Comparison of ENCODE assay signal across 20 cellular contexts in the genomic region with DNA sequence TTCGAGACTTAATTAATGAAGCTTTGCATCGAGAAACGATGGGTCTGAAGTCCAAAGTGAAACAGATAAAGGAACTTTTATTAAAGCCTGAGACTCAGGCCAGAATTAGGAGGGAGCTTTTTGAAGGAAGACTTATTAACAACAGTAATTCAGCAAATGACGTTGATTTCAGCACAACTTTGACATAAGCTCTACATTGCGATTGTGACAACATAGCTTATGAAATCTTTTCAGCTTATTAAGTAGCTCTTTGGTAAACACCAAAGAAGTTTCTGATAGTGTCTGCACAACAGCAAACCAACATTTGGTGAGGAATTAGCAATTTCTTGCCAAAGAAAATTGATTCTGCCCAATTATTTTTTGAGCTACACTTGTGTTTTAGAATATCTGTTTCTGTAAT.
DNase-seq lines count a peak whose midpoint lies in the region; ATAC-seq, FAIRE-seq and TF ChIP-seq lines count a peak whose summit lies in the region.
"Had no signal": no experiment of that assay in that cellular context is flagged by ENCODE, and none has a peak within 500 bp of the region (broad histone marks: within the 10 kb centered on the region; RNA-seq: fewer than 3 reads in every experiment).

No MANE protein-coding gene starts in this region.

- H3K4me3 ChIP-seq in naive thymus-derived CD4-positive, alpha-beta T cell (ENCODE audit: low read length): no peak overlapping the region
- H3K4me3 ChIP-seq in Caco-2 (ENCODE audit: low read depth, low read length): no peak overlapping the region
- H3K4me3 ChIP-seq: HAP-1 had no signal

- BruUV-seq in Caco-2 (replicated peaks; lab: Mats Ljungman, UMichigan): no TSS peak

- DNase-seq in activated naive CD8-positive, alpha-beta T cell treated with anti-CD3 and anti-CD28 coated beads for 36 hours: no peak
- DNase-seq in naive thymus-derived CD4-positive, alpha-beta T cell: no peak
- DNase-seq in stimulated activated CD4-positive, alpha-beta T cell treated with anti-CD3 and anti-CD28 coated beads, Interleukin-2, amount 100 ng/mL, for 48 hours: no peak
- DNase-seq in Caco-2 (no peak), RCC 7860 (ENCODE audit: low spot score) (no peak)
- DNase-seq: 8988T, EL, KBM-7, MM.1S, NCI-H1048, NCI-H1417 treated with DMSO at 0.1 percent for 48 hours, NCI-H187, NCI-H446, NCI-H526, OCI-M1, Right ventricle myocardium superior had no signal

- CTCF ChIA-PET in naive thymus-derived CD4-positive, alpha-beta T cell (lab: Charles Lee): interaction anchor here (0.6 to 3.4 kb wide), 10 partner anchors 10 to 346 kb away, joined by 3 to 33 read pairs (median 6); partner anchors contain the start of gene MED23
- CTCF ChIA-PET in Caco-2 (lab: Charles Lee): no interaction called here

- intact Hi-C loops in naive thymus-derived CD4-positive, alpha-beta T cell (cut with micrococcal nuclease): loop anchor here in 1 of 2 donors (5.0 kb wide), 3 partner anchors 145 to 1150 kb away; partner anchors contain the start of gene AKAP7
- intact Hi-C loops in Caco-2 (cut with micrococcal nuclease; ENCODE audit: unreplicated experiment): no loop called here

- H3K4me1 Mint-ChIP-seq in activated naive CD8-positive, alpha-beta T cell (ENCODE audit: low read depth): peaks cover 63% of the 10 kb centered on the region
- H3K4me1 Mint-ChIP-seq in activated naive CD8-positive, alpha-beta T cell treated with anti-CD3 and anti-CD28 coated beads for 36 hours: peaks cover 35% of the 10 kb centered on the region
- peaks cover 21 to 93% (median 79%) of the 10 kb centered on the region in 7 donors for H3K4me1 Mint-ChIP-seq in naive thymus-derived CD4-positive, alpha-beta T cell
- peaks cover 6% of the 10 kb centered on the region for H3K4me1 Mint-ChIP-seq in Caco-2 (ENCODE audit: low read depth, unreplicated experiment)

- peaks cover 17 to 49% of the 10 kb centered on the region in 2 donors for H3K4me1 ChIP-seq in naive thymus-derived CD4-positive, alpha-beta T cell (ENCODE audit: control insufficient read depth in 2 of 2, insufficient read depth in 2 of 2, low read length in 2 of 2)
- H3K4me1 ChIP-seq in Caco-2: no peaks in the 10 kb centered on the region
- H3K4me1 ChIP-seq: HAP-1 had no signal

- no peaks in the 10 kb centered on the region for H3K27me3 Mint-ChIP-seq in activated naive CD8-positive, alpha-beta T cell
- no peaks in the 10 kb centered on the region for H3K27me3 Mint-ChIP-seq in activated naive CD8-positive, alpha-beta T cell treated with anti-CD3 and anti-CD28 coated beads for 36 hours
- H3K27me3 Mint-ChIP-seq in naive thymus-derived CD4-positive, alpha-beta T cell: no peaks in the 10 kb centered on the region
- no peaks in the 10 kb centered on the region for H3K27me3 Mint-ChIP-seq in Caco-2 (ENCODE audit: insufficient read depth, unreplicated experiment)

- H3K36me3 ChIP-seq in naive thymus-derived CD4-positive, alpha-beta T cell (ENCODE audit: control insufficient read depth in 2 of 3, insufficient read depth in 3 of 3, low read length in 3 of 3): no peaks in the 10 kb centered on the region
- no peaks in the 10 kb centered on the region for H3K36me3 ChIP-seq in Caco-2 (ENCODE audit: control insufficient read depth, insufficient read depth, low read length)
- H3K36me3 ChIP-seq: HAP-1 had no signal

- POLR2A ChIA-PET in naive thymus-derived CD4-positive, alpha-beta T cell (lab: Charles Lee): interaction anchor here (0.6 to 6.2 kb wide), 22 partner anchors 10 to 1011 kb away, joined by 3 to 66 read pairs (median 4); no protein-coding TSS in a partner anchor
- POLR2A ChIA-PET in Caco-2 (lab: Charles Lee): no interaction called here

- H3K27ac ChIP-seq in cingulate gyrus (ENCODE audit: low read depth, low read length): peak overlapping the region; percentile 41
- H3K27ac ChIP-seq in naive thymus-derived CD4-positive, alpha-beta T cell (ENCODE audit: low read depth, low read length): peak overlapping the region; percentile 80
- H3K27ac ChIP-seq: HL-60 had no signal

- H3K9me3 Mint-ChIP-seq in activated naive CD8-positive, alpha-beta T cell (ENCODE audit: low read depth): peaks cover 5% of the 10 kb centered on the region
- H3K9me3 Mint-ChIP-seq in activated naive CD8-positive, alpha-beta T cell treated with anti-CD3 and anti-CD28 coated beads for 36 hours: peaks cover 7% of the 10 kb centered on the region
- H3K9me3 Mint-ChIP-seq in naive thymus-derived CD4-positive, alpha-beta T cell: peaks cover 0 to 14% (median 8%) of the 10 kb centered on the region in 11 donors
- H3K9me3 Mint-ChIP-seq in Caco-2 (ENCODE audit: unreplicated experiment): no peaks in the 10 kb centered on the region

- H3K4me3 Mint-ChIP-seq in activated naive CD8-positive, alpha-beta T cell: no peak overlapping the region
- H3K4me3 Mint-ChIP-seq in activated naive CD8-positive, alpha-beta T cell treated with anti-CD3 and anti-CD28 coated beads for 36 hours: no peak overlapping the region
- peak overlapping the region in 3 of 10 donors; percentile 64 to 91 (median 80) for H3K4me3 Mint-ChIP-seq in naive thymus-derived CD4-positive, alpha-beta T cell
- H3K4me3 Mint-ChIP-seq in Caco-2 (ENCODE audit: unreplicated experiment): no peak overlapping the region

- no peaks in the 10 kb centered on the region for H3K27me3 ChIP-seq in naive thymus-derived CD4-positive, alpha-beta T cell (ENCODE audit: control insufficient read depth in 2 of 2, insufficient read depth in 2 of 2, low read length in 2 of 2)
- H3K27me3 ChIP-seq in Caco-2 (replicated peaks; ENCODE audit: control insufficient read depth, insufficient read depth, low read length): no peaks in the 10 kb centered on the region

- no peaks in the 10 kb centered on the region for H3K9me3 ChIP-seq in naive thymus-derived CD4-positive, alpha-beta T cell (ENCODE audit: control insufficient read depth in 2 of 3, low read length in 3 of 3)
- no peaks in the 10 kb centered on the region for H3K9me3 ChIP-seq in Caco-2
- H3K9me3 ChIP-seq: HAP-1 had no signal

- no peak for FAIRE-seq in RCC 7860 (lab: Jason Lieb, UNC)

- no peak for ATAC-seq in naive thymus-derived CD4-positive, alpha-beta T cell

- peaks cover 18% of the 10 kb centered on the region for H3K36me3 Mint-ChIP-seq in activated naive CD8-positive, alpha-beta T cell
- peaks cover 29% of the 10 kb centered on the region for H3K36me3 Mint-ChIP-seq in activated naive CD8-positive, alpha-beta T cell treated with anti-CD3 and anti-CD28 coated beads for 36 hours
- peaks cover 10 to 54% (median 46%) of the 10 kb centered on the region in 5 donors for H3K36me3 Mint-ChIP-seq in naive thymus-derived CD4-positive, alpha-beta T cell
- H3K36me3 Mint-ChIP-seq in Caco-2 (ENCODE audit: insufficient read depth, unreplicated experiment): no peaks in the 10 kb centered on the region

- peak overlapping the region; percentile 97 for H3K27ac Mint-ChIP-seq in activated naive CD8-positive, alpha-beta T cell
- H3K27ac Mint-ChIP-seq in activated naive CD8-positive, alpha-beta T cell treated with anti-CD3 and anti-CD28 coated beads for 36 hours: no peak overlapping the region
- H3K27ac Mint-ChIP-seq in naive thymus-derived CD4-positive, alpha-beta T cell: peak overlapping the region in 8 of 9 donors; percentile 96 to 99 (median 98)
- no peak overlapping the region for H3K27ac Mint-ChIP-seq in Caco-2 (ENCODE audit: unreplicated experiment)

- TF ChIP-seq CTCF in Caco-2 (IDR thresholded peaks at IDR 0.05; ENCODE audit: insufficient read depth in 1 of 2, low read depth in 1 of 2, low read length in 1 of 2, severe bottlenecking in 1 of 2, unreplicated experiment in 1 of 2): no peak

Comparison
In these comparisons a context has a peak if more than half of its experiments do, and no peak if none do; other contexts are left out.
1. H3K27ac Mint-ChIP-seq: peak in activated naive CD8-positive, alpha-beta T cell (single experiment) and naive thymus-derived CD4-positive, alpha-beta T cell (8 of 9); none in activated naive CD8-positive, alpha-beta T cell treated with anti-CD3 and anti-CD28 coated beads for 36 hours (single experiment) and Caco-2 (single experiment).